ENCODE assay signal across 1 cellular context in genomic region chr17:3805581-3805980, GRCh38.
TF ChIP-seq lines count a peak whose summit lies in the region.

No MANE protein-coding gene starts in this region.

TF ChIP-seq in H1, 55 proteins besides CTCF, POLR2A, EP300 and RAD21:
- TF ChIP-seq CEBPB (IDR thresholded peaks at IDR 0.05; ENCODE audit: low read depth, low read length) (no peak), GTF2F1 (IDR thresholded peaks at IDR 0.05; ENCODE audit: borderline replicate concordance, low read depth, low read length) (no peak), RBBP5 (IDR thresholded peaks at IDR 0.05; ENCODE audit: borderline replicate concordance, low read depth, low read length) (no peak), RFX5 (IDR thresholded peaks at IDR 0.05; ENCODE audit: borderline replicate concordance, low read depth, low read length) (no peak), CBX5 (IDR thresholded peaks at IDR 0.05; ENCODE audit: low read depth, low read length) (no peak), CREB1 (IDR thresholded peaks at IDR 0.05) (no peak), CBX8 (IDR thresholded peaks at IDR 0.05; ENCODE audit: borderline replicate concordance, low read depth, low read length) (no peak), CHD2 (IDR thresholded peaks at IDR 0.05; ENCODE audit: low read length) (no peak), ATF2 (IDR thresholded peaks at IDR 0.05; ENCODE audit: low read length) (no peak), NANOG (IDR thresholded peaks at IDR 0.05; ENCODE audit: insufficient read depth, low read depth, low read length, poor library complexity, severe bottlenecking) (no peak), TCF12 (IDR thresholded peaks at IDR 0.05; ENCODE audit: low read depth, low read length) (no peak), HDAC2 (IDR thresholded peaks at IDR 0.05; ENCODE audit: borderline replicate concordance in 1 of 2, low read depth in 2 of 2, low read length in 2 of 2) (no peak), TEAD4 (IDR thresholded peaks at IDR 0.05; ENCODE audit: low read depth, low read length) (no peak)
